In genomic region chr7:150826061-150826849, GRCh38 we compare ENCODE assay signal across 15 cellular contexts. TPM values are rescaled to one million over a fixed set of nuclear protein-coding genes. Genes with fewer than 3 reads are reported as not detected.
"Had no signal": no experiment of that assay in that cellular context is flagged by ENCODE, and none has a peak within 500 bp of the region (broad histone marks: within the 10 kb centered on the region; RNA-seq: fewer than 3 reads in every experiment).

No MANE protein-coding gene starts in this region.

- H3K4me2 ChIP-seq: SK-N-SH had no signal

- H3K27me3 ChIP-seq: cardiac muscle cell, ovary, tibial artery had no signal

- H3K9me3 Mint-ChIP-seq: activated CD4-positive, alpha-beta T cell treated with anti-CD3 and anti-CD28 coated beads, Interleukin-2, amount 10 ng/mL, durations not matched to agents 24 days and 14 days; nephron; stimulated activated effector memory CD8-positive, alpha-beta T cell treated with anti-CD3 and anti-CD28 coated beads, Interleukin-12 subunit alpha, Interleukin-12 subunit beta, amount 100 ng/mL, for 72 hours had no signal

- H3K4me1 ChIP-seq: tibial artery had no signal

- H3K4me3 Mint-ChIP-seq: activated B cell treated with CpG ODN at 0.5 μM for 24 hours; activated CD4-positive, alpha-beta T cell treated with anti-CD3 and anti-CD28 coated beads, Interleukin-2, amount 10 ng/mL, durations not matched to agents 24 days and 14 days; activated naive CD4-positive, alpha-beta T cell treated with anti-CD3 and anti-CD28 coated beads, Interleukin-2, amount 10 ng/mL, durations not matched to agents 7 days and 5 days; nephron; stimulated activated effector memory CD8-positive, alpha-beta T cell treated with anti-CD3 and anti-CD28 coated beads, Interleukin-12 subunit alpha, Interleukin-12 subunit beta, amount 100 ng/mL, for 72 hours had no signal

- H3K9me3 ChIP-seq: ovary, SK-N-SH had no signal

- H3K4me3 ChIP-seq: cardiac muscle cell, ovary, tibial artery had no signal

- ATAC-seq: stimulated activated effector memory CD8-positive, alpha-beta T cell treated with anti-CD3 and anti-CD28 coated beads, Interleukin-12 subunit alpha, Interleukin-12 subunit beta, amount 100 ng/mL, for 72 hours had no signal

- H3K27ac ChIP-seq: cardiac muscle cell, ovary, tibial artery had no signal

- H3K36me3 ChIP-seq: cardiac muscle cell, ovary, tibial artery had no signal

- H3K4me1 Mint-ChIP-seq: activated B cell treated with CpG ODN at 0.5 μM for 24 hours; activated CD4-positive, alpha-beta T cell treated with anti-CD3 and anti-CD28 coated beads, Interleukin-2, amount 10 ng/mL, durations not matched to agents 24 days and 14 days; activated naive CD4-positive, alpha-beta T cell treated with anti-CD3 and anti-CD28 coated beads, Interleukin-2, amount 10 ng/mL, durations not matched to agents 7 days and 5 days; nephron; stimulated activated effector memory CD8-positive, alpha-beta T cell treated with anti-CD3 and anti-CD28 coated beads, Interleukin-12 subunit alpha, Interleukin-12 subunit beta, amount 100 ng/mL, for 72 hours had no signal

- DNase-seq: activated B cell treated with CpG ODN at 0.5 μM for 24 hours; activated CD4-positive, alpha-beta T cell treated with anti-CD3 and anti-CD28 coated beads, Interleukin-2, amount 10 ng/mL, durations not matched to agents 24 days and 14 days; activated naive CD4-positive, alpha-beta T cell treated with anti-CD3 and anti-CD28 coated beads, Interleukin-2, amount 10 ng/mL, durations not matched to agents 7 days and 5 days; activated T-cell treated with anti-CD3 and anti-CD28 coated beads for 4 hours; effector CD8-positive, alpha-beta T cell; hypothalamus; SK-N-SH; T-helper 2 cell; tibial artery had no signal

- H3K27ac Mint-ChIP-seq: activated B cell treated with CpG ODN at 0.5 μM for 24 hours; activated CD4-positive, alpha-beta T cell treated with anti-CD3 and anti-CD28 coated beads, Interleukin-2, amount 10 ng/mL, durations not matched to agents 24 days and 14 days; activated naive CD4-positive, alpha-beta T cell treated with anti-CD3 and anti-CD28 coated beads, Interleukin-2, amount 10 ng/mL, durations not matched to agents 7 days and 5 days; activated T-helper 2 cell treated with anti-CD3 and anti-CD28 coated beads, Interferon-gamma antibody, Interleukin-2, Interleukin-4, amounts not matched to agents 10 μg/mL and 5 μg/mL and 100 μg/mL, durations not matched to agents 14 hours and 24 hours and 36 hours; nephron; stimulated activated effector memory CD8-positive, alpha-beta T cell treated with anti-CD3 and anti-CD28 coated beads, Interleukin-12 subunit alpha, Interleukin-12 subunit beta, amount 100 ng/mL, for 72 hours had no signal

- H3K36me3 Mint-ChIP-seq: activated naive CD4-positive, alpha-beta T cell treated with anti-CD3 and anti-CD28 coated beads, Interleukin-2, amount 10 ng/mL, durations not matched to agents 7 days and 5 days; stimulated activated effector memory CD8-positive, alpha-beta T cell treated with anti-CD3 and anti-CD28 coated beads, Interleukin-12 subunit alpha, Interleukin-12 subunit beta, amount 100 ng/mL, for 72 hours had no signal

- H3K9me2 ChIP-seq: SK-N-SH had no signal

RNA-seq across cellular contexts. Expression of gene TMEM176A, which starts 25.7 kb away (rescaled TPM):
- total RNA-seq: activated B cell treated with CpG ODN at 0.5 μM for 24 hours; activated CD4-positive, alpha-beta T cell treated with anti-CD3 and anti-CD28 coated beads, Interleukin-2, amount 10 ng/mL, durations not matched to agents 24 days and 14 days; activated CD8-positive, alpha-beta memory T cell treated with anti-CD3 and anti-CD28 coated beads for 36 hours; activated T-helper 2 cell treated with anti-CD3 and anti-CD28 coated beads, Interferon-gamma antibody, Interleukin-2, Interleukin-4, amounts not matched to agents 10 μg/mL and 5 μg/mL and 100 μg/mL, durations not matched to agents 14 hours and 24 hours and 36 hours had no signal
- polyA plus RNA-seq: SK-N-SH had no signal

RNA-seq across cellular contexts. Expression of gene AOC1, which starts 26.1 kb away (rescaled TPM):
- total RNA-seq: activated B cell treated with CpG ODN at 0.5 μM for 24 hours; activated CD4-positive, alpha-beta T cell treated with anti-CD3 and anti-CD28 coated beads, Interleukin-2, amount 10 ng/mL, durations not matched to agents 24 days and 14 days; activated CD8-positive, alpha-beta memory T cell treated with anti-CD3 and anti-CD28 coated beads for 36 hours had no signal
- polyA plus RNA-seq: cardiac muscle cell, ovary, SK-N-SH had no signal

RNA-seq across cellular contexts. Expression of gene TMEM176B, which starts 26.1 kb away (rescaled TPM):
- total RNA-seq: activated CD4-positive, alpha-beta T cell treated with anti-CD3 and anti-CD28 coated beads, Interleukin-2, amount 10 ng/mL, durations not matched to agents 24 days and 14 days; activated CD8-positive, alpha-beta memory T cell treated with anti-CD3 and anti-CD28 coated beads for 36 hours had no signal
- polyA plus RNA-seq: SK-N-SH had no signal
